ENCODE assay signal across 2 cellular contexts in genomic region chr16:15493416-15494181, GRCh38.
TF ChIP-seq lines count a peak whose summit lies in the region.

No MANE protein-coding gene starts in this region.

TF ChIP-seq in HEK293T, 16 proteins besides CTCF, POLR2A, EP300 and RAD21 (continued from another document):
- TF ChIP-seq PKNOX1 (IDR thresholded peaks at IDR 0.05) (no peak), SP1 (IDR thresholded peaks at IDR 0.05) (no peak)
TF ChIP-seq in HEK293T: peak in this region for 0.

TF ChIP-seq in GM23338, 12 proteins besides CTCF, POLR2A, EP300 and RAD21:
- TF ChIP-seq ZNF462 (CRISPR knock-in tag; IDR thresholded peaks at IDR 0.05) (no peak), ETS1 (IDR thresholded peaks at IDR 0.05) (no peak), EZH2phosphoT487 (IDR thresholded peaks at IDR 0.05; ENCODE audit: unreplicated experiment) (no peak), POLR2AphosphoS5 (IDR thresholded peaks at IDR 0.05; ENCODE audit: low read depth) (no peak), STAT1 (IDR thresholded peaks at IDR 0.05; ENCODE audit: unreplicated experiment) (no peak), EZH2 (IDR thresholded peaks at IDR 0.05; ENCODE audit: low read depth, unreplicated experiment) (no peak), CREB1 (CRISPR knock-in tag; IDR thresholded peaks at IDR 0.05; ENCODE audit: low read depth) (no peak), JUNB (IDR thresholded peaks at IDR 0.05; ENCODE audit: unreplicated experiment) (no peak), ZNF331 (CRISPR knock-in tag; IDR thresholded peaks at IDR 0.05; ENCODE audit: low read depth) (no peak), NANOG (IDR thresholded peaks at IDR 0.05; ENCODE audit: borderline replicate concordance) (no peak), REST (IDR thresholded peaks at IDR 0.05; ENCODE audit: unreplicated experiment) (no peak)
